Comparison of ENCODE assay signal across 18 cellular contexts in the genomic region with DNA sequence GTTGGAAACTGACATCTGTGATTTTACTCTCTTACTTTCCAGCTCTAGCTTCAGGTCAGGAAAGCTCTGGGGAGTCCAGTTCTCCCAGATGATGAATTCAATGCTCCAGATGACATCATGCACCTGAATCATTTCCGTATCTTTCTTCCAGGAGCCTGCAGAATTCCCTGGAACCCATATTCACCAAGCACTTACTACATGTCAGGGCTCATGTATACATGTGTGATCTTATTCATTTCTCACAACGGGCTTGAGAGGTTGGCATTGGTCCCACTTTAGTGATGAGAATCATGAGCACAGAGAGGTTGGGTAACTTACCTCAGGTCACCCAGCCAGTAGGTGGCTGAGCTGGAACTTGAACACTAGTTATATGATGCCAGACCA. TPM values are rescaled to one million over a fixed set of nuclear protein-coding genes. Genes with fewer than 3 reads are reported as not detected.
DNase-seq lines count a peak whose midpoint lies in the region; ATAC-seq and TF ChIP-seq lines count a peak whose summit lies in the region.
"Had no signal": no experiment of that assay in that cellular context is flagged by ENCODE, and none has a peak within 500 bp of the region (broad histone marks: within the 10 kb centered on the region; RNA-seq: fewer than 3 reads in every experiment).

No MANE protein-coding gene starts in this region.

- WGBS in gastroesophageal sphincter (ENCODE audit: low coverage in 1 of 2), 2 donors = 44% methylated on average over 2 of the region's 2 CpGs; no CpG with 5 or more reads in 1 of the 2 donors

- H3K4me1 ChIP-seq in A673 (ENCODE audit: insufficient read depth, low read length, poor library complexity, severe bottlenecking) = no peaks in the 10 kb centered on the region
- H3K4me1 ChIP-seq in gastroesophageal sphincter = peaks cover 0 to 21% (median 0%) of the 10 kb centered on the region in 3 donors

- peak; percentile 21 for ATAC-seq in gastroesophageal sphincter
- ATAC-seq: sciatic nerve; stimulated activated naive CD8-positive, alpha-beta T cell treated with anti-CD3 and anti-CD28 coated beads, Interleukin-15, Interleukin-2, amounts not matched to agents 100 U/mL and 50 U/mL, for 24 hours had no signal

- H3K27me3 ChIP-seq in A673 (replicated peaks; ENCODE audit: insufficient read depth, low read depth, low read length, poor library complexity) (no peaks in the 10 kb centered on the region), gastroesophageal sphincter (no peaks in the 10 kb centered on the region)

- no peak for TF ChIP-seq POLR2A in gastroesophageal sphincter (IDR thresholded peaks at IDR 0.05)

- DNase-seq in A673 (ENCODE audit: low spot score) = peak; percentile 48
- DNase-seq in HS-5 (ENCODE audit: low read depth) = peak; percentile 61
- DNase-seq in amniotic epithelial cell (ENCODE audit: low read depth) = peak; percentile 55
- no peak for DNase-seq in NCI-H2227 treated with DMSO at 0.1 percent for 48 hours (lab: John Stamatoyannopoulos, UW)
- DNase-seq in foreskin melanocyte = no peak
- no peak for DNase-seq in GM19240 (ENCODE audit: insufficient read length, low spot score)
- DNase-seq in stimulated activated CD4-positive, alpha-beta T cell treated with anti-CD3 and anti-CD28 coated beads, Interleukin-12 subunit alpha, Interleukin-12 subunit beta, amount 100 ng/mL, for 4 hours = no peak
- DNase-seq: activated CD4-positive, alpha-beta T cell treated with anti-CD3 and anti-CD28 coated beads, Interleukin-2, amount 50 U/mL, for 1 hour; activated naive CD4-positive, alpha-beta T cell treated with anti-CD3 and anti-CD28 coated beads for 36 hours; endodermal cell; KG1; NCI-H1105; NCI-H2107; NCI-H774; occipital lobe; stimulated activated naive CD8-positive, alpha-beta T cell treated with anti-CD3 and anti-CD28 coated beads, Interleukin-15, Interleukin-2, amounts not matched to agents 100 U/mL and 50 U/mL, for 24 hours had no signal

- H3K36me3 ChIP-seq in A673 (ENCODE audit: insufficient read depth, low read length, poor library complexity, severe bottlenecking) (no peaks in the 10 kb centered on the region), gastroesophageal sphincter (no peaks in the 10 kb centered on the region)

- H3K4me3 ChIP-seq in A673 (ENCODE audit: low read depth, low read length, poor library complexity, severe bottlenecking) = no peak overlapping the region
- H3K4me3 ChIP-seq in gastroesophageal sphincter = no peak overlapping the region

- POLR2A ChIA-PET in A673 (lab: Charles Lee; ENCODE audit: low non-redundant PET) = interaction anchor here (0.6 kb wide), 1 partner anchor 21 kb away, joined by 3 read pairs; no protein-coding TSS in a partner anchor

- TF ChIP-seq EP300 in gastroesophageal sphincter (IDR thresholded peaks at IDR 0.05) = no peak

- BruUV-seq in A673 (replicated peaks; lab: Mats Ljungman, UMichigan) = no TSS peak

- intact Hi-C loops in A673 (cut with micrococcal nuclease; ENCODE audit: unreplicated experiment) = loop anchor here (5.0 kb wide), 1 partner anchor 213 kb away; no protein-coding TSS in a partner anchor

- TF ChIP-seq CTCF in A673 (conservative IDR thresholded peaks at IDR 0.05; ENCODE audit: low read depth, low read length) (no peak), gastroesophageal sphincter (IDR thresholded peaks at IDR 0.05) (no peak)

- peak overlapping the region; percentile 5 for H3K27ac ChIP-seq in A673 (ENCODE audit: low read depth, low read length, poor library complexity, severe bottlenecking)
- H3K27ac ChIP-seq in gastroesophageal sphincter = no peak overlapping the region

- no peaks in the 10 kb centered on the region for H3K9me3 ChIP-seq in A673 (ENCODE audit: low read depth, low read length, poor library complexity, severe bottlenecking)
- H3K9me3 ChIP-seq in gastroesophageal sphincter = no peaks in the 10 kb centered on the region

- CTCF ChIA-PET in A673 (lab: Charles Lee) = no interaction called here

RNA-seq across cellular contexts. Expression of a gene that starts 10.4 kb away (rescaled TPM):
- total RNA-seq in A673 (2021) (32.2 and 48.1 TPM in 2 replicates), gastroesophageal sphincter (10 to 100 TPM; 11.2 to 21.0 (median 16.5) TPM)

RNA-seq across cellular contexts. Expression of a gene that starts 37.0 kb away (rescaled TPM):
- total RNA-seq in A673 (2021) = 93.3 and 106 TPM in 2 replicates
- 10 to 100 TPM; 28.1 to 56.2 (median 36.6) TPM for total RNA-seq in gastroesophageal sphincter

RNA-seq across cellular contexts. Expression of a gene that starts 42.7 kb away (rescaled TPM):
- total RNA-seq in A673 (2021) (0.80 and 1.0 TPM in 2 replicates), gastroesophageal sphincter (10 to 100 TPM in 1 of 4 donors, 1 to 10 TPM in 3; 4.0 to 10.2 (median 8.2) TPM)

Comparison
In these comparisons a context has a peak if more than half of its experiments do, and no peak if none do; other contexts are left out.
1. DNase-seq: peak in A673 (single experiment), HS-5 (single experiment) and amniotic epithelial cell (single experiment); none in NCI-H2227 treated with DMSO at 0.1 percent for 48 hours (single experiment), foreskin melanocyte (single experiment), GM19240 (single experiment) and stimulated activated CD4-positive, alpha-beta T cell treated with anti-CD3 and anti-CD28 coated beads, Interleukin-12 subunit alpha, Interleukin-12 subunit beta, amount 100 ng/mL, for 4 hours (single experiment).